Comparison of ENCODE assay signal across 9 cellular contexts in the genomic region with DNA sequence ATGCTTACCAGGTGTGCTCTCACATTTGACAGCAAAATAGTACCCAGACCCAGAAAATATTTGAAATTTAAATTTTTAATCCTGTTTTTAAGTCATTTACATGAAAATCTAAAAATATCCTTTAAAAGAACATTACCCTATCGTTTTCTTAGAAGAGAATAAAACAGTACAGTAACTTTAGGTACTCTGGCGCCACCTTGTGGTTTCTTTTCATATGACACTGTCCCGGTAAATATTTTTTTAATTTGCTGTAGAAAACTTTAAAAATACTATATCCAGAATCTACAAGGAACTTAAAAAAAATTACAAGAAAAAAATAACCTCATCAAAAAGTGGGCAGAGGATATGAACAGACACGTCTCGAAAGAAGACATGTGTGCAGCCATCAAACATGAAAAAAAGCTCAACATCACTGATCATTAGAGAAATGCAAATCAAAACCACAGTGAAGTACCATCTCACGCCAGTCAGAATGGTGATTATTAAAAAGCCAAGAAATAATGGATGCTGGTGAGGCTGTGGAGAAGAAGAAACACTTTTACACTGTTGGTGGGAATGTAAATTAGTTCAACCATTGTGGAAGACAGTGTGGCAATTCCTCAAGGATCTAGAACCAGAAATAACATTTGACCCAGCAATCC.
DNase-seq lines count a peak whose midpoint lies in the region; ATAC-seq and TF ChIP-seq lines count a peak whose summit lies in the region.
"Had no signal": no experiment of that assay in that cellular context is flagged by ENCODE, and none has a peak within 500 bp of the region (broad histone marks: within the 10 kb centered on the region; RNA-seq: fewer than 3 reads in every experiment).

No MANE protein-coding gene starts in this region.

- H3K36me3 ChIP-seq in thyroid gland, result no peaks in the 10 kb centered on the region

- intact Hi-C loops in dorsolateral prefrontal cortex (cut with DNase I) (no loop called here), thyroid gland (cut with DNase I) (no loop called here)

- H3K4me1 Mint-ChIP-seq in HFFc6 (ENCODE audit: low read depth), result peaks cover 15% of the 10 kb centered on the region
- H3K4me1 Mint-ChIP-seq in natural killer cell treated with Interleukin-12 subunit alpha and Interleukin-12 subunit beta and Interleukin-15 and Interleukin-18, amount 100 ng/mL, for 72 hours (ENCODE audit: low read depth in 2 of 2), result no peaks in the 10 kb centered on the region

- H3K4me1 ChIP-seq in thyroid gland, result no peaks in the 10 kb centered on the region

- H3K27ac ChIP-seq in dorsolateral prefrontal cortex (peak overlapping the region in 2 of 59 donors; percentile 48 to 53), thyroid gland (no peak overlapping the region)
- H3K27ac ChIP-seq: epithelial cell of prostate had no signal

- no peaks in the 10 kb centered on the region for H3K9me3 ChIP-seq in thyroid gland

- H3K27ac Mint-ChIP-seq in HFFc6, result no peak overlapping the region
- H3K27ac Mint-ChIP-seq in natural killer cell treated with Interleukin-12 subunit alpha and Interleukin-12 subunit beta and Interleukin-15 and Interleukin-18, amount 100 ng/mL, for 72 hours, result no peak overlapping the region

- ATAC-seq in natural killer cell treated with Interleukin-12 subunit alpha and Interleukin-12 subunit beta and Interleukin-15 and Interleukin-18, amount 100 ng/mL, for 72 hours, result no peak

- TF ChIP-seq POLR2A in thyroid gland (IDR thresholded peaks at IDR 0.05), result no peak

- H3K4me3 ChIP-seq in dorsolateral prefrontal cortex (peak overlapping the region in 40 of 59 donors; percentile 5 to 55 (median 34)), thyroid gland (replicated peaks in 1 of 3) (peak overlapping the region in 1 of 3 donors; percentile 8)

- H3K9me3 Mint-ChIP-seq in HFFc6, result no peaks in the 10 kb centered on the region
- no peaks in the 10 kb centered on the region for H3K9me3 Mint-ChIP-seq in natural killer cell treated with Interleukin-12 subunit alpha and Interleukin-12 subunit beta and Interleukin-15 and Interleukin-18, amount 100 ng/mL, for 72 hours

- H3K4me3 Mint-ChIP-seq in HFFc6, result peak overlapping the region; percentile 51
- H3K4me3 Mint-ChIP-seq in natural killer cell treated with Interleukin-12 subunit alpha and Interleukin-12 subunit beta and Interleukin-15 and Interleukin-18, amount 100 ng/mL, for 72 hours, result no peak overlapping the region

- H3K27me3 Mint-ChIP-seq in HFFc6 (ENCODE audit: insufficient read depth), result no peaks in the 10 kb centered on the region
- H3K27me3 Mint-ChIP-seq in natural killer cell treated with Interleukin-12 subunit alpha and Interleukin-12 subunit beta and Interleukin-15 and Interleukin-18, amount 100 ng/mL, for 72 hours, result peaks cover 10 to 43% of the 10 kb centered on the region in 2 donors

- 11 to 12% methylated on average over 6 of the region's 6 CpGs for WGBS in thyroid gland, 2 donors

- H3K27me3 ChIP-seq in dorsolateral prefrontal cortex (no peaks in the 10 kb centered on the region), thyroid gland (no peaks in the 10 kb centered on the region)

- no peak for DNase-seq in GM10266 (ENCODE audit: extremely low spot score)
- peak; percentile 54 for DNase-seq in HFFc6
- peak; percentile 29 for DNase-seq in NCI-H1694 (lab: John Stamatoyannopoulos, UW)
- DNase-seq in activated CD4-positive, alpha-beta T cell treated with anti-CD3 and anti-CD28 coated beads for 48 hours, result peak; percentile 66
- peak in 4 of 10 donors; percentile 14 to 61 (median 26) for DNase-seq in dorsolateral prefrontal cortex
- DNase-seq in natural killer cell treated with Interleukin-12 subunit alpha and Interleukin-12 subunit beta and Interleukin-15 and Interleukin-18, amount 100 ng/mL, for 72 hours (ENCODE audit: low spot score), result peak; percentile 63
- peak; percentile 35 to 51 for DNase-seq in thyroid gland
- DNase-seq in NK-92 treated with Interleukin-12 subunit alpha and Interleukin-12 subunit beta, amount 100 ng/mL, for 24 hours (lab: John Stamatoyannopoulos, UW), result no peak

- TF ChIP-seq CTCF in GM10266 (IDR thresholded peaks at IDR 0.05; ENCODE audit: control insufficient read depth, insufficient read depth, low read depth, missing control alignments) (peak; percentile 60), HFFc6 (IDR thresholded peaks at IDR 0.05) (peak; percentile 95), dorsolateral prefrontal cortex (IDR thresholded peaks at IDR 0.05 in 54 of 56, conservative IDR thresholded peaks at IDR 0.05 in 2 of 56; ENCODE audit: low read depth in 1 of 56, partially characterized antibody in 56 of 56) (peak; percentile 79 to 99 (median 88)), thyroid gland (IDR thresholded peaks at IDR 0.05) (peak; percentile 31 to 94 (median 76))

- no peaks in the 10 kb centered on the region for H3K36me3 Mint-ChIP-seq in HFFc6 (ENCODE audit: low read depth)
- H3K36me3 Mint-ChIP-seq in natural killer cell treated with Interleukin-12 subunit alpha and Interleukin-12 subunit beta and Interleukin-15 and Interleukin-18, amount 100 ng/mL, for 72 hours, result no peaks in the 10 kb centered on the region

Comparison
In these comparisons a context has a peak if more than half of its experiments do, and no peak if none do; other contexts are left out.
1. DNase-seq: peak in HFFc6 (single experiment), NCI-H1694 (single experiment), activated CD4-positive, alpha-beta T cell treated with anti-CD3 and anti-CD28 coated beads for 48 hours (single experiment), natural killer cell treated with Interleukin-12 subunit alpha and Interleukin-12 subunit beta and Interleukin-15 and Interleukin-18, amount 100 ng/mL, for 72 hours (single experiment) and thyroid gland (2 of 2); none in GM10266 (single experiment) and NK-92 treated with Interleukin-12 subunit alpha and Interleukin-12 subunit beta, amount 100 ng/mL, for 24 hours (single experiment).
2. Peak in every context shown above with its lines, with median percentiles within 50 percentile points of each other: CTCF ChIP-seq.